1 cellular context compared by ENCODE assay signal in genomic region chr16:3597226-3597625, GRCh38.
TF ChIP-seq lines count a peak whose summit lies in the region.

No MANE protein-coding gene starts in this region.

TF ChIP-seq in SK-N-SH, 30 proteins besides CTCF, POLR2A, EP300 and RAD21 (continued from another document):
- no peak for TF ChIP-seq USF2 (IDR thresholded peaks at IDR 0.05; ENCODE audit: borderline replicate concordance, low read depth, low read length)
